12 cellular contexts compared by ENCODE assay signal in the genomic region with DNA sequence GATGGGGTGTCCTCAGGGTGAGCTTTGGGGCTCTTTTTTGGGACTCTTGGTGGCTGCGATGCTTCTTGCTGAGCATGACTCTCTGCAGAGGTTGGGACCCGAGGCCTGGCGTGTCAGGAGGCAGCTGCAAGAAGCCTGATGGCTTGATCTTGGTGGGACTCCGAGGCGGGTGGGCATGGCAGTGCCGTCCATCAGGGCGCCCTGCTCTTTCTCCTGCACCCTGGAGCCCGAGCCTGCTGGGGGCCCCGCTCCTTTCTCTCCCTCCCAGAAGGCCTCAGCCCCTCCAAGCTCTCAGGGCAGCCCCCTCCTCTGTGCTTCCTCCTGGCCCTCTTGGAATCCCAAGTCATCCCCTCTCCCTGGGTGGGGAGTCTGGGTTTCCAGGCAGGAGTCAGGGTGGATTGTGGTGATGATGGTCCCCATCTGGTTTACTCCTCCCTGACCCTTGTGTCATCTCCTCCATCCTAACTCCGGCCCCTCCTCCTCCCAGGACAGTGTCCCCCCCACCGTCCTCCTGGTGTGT.
"Had no signal": no experiment of that assay in that cellular context is flagged by ENCODE, and none has a peak within 500 bp of the region (broad histone marks: within the 10 kb centered on the region; RNA-seq: fewer than 3 reads in every experiment).

No MANE protein-coding gene starts in this region.

- H3K27ac ChIP-seq: ascending aorta, foreskin keratinocyte, neural progenitor cell had no signal

- H3K9ac ChIP-seq: neural progenitor cell had no signal

- ATAC-seq: activated CD8-positive, alpha-beta T cell treated with anti-CD3 and anti-CD28 coated beads for 36 hours; left ventricle myocardium superior; right cardiac atrium; stimulated activated memory B cell treated with anti-CD40 and anti-IgM and Interleukin-4, amounts not matched to agents 10 μg/mL and 1 μg/mL and 100 μg/mL, for 72 hours had no signal

- H3K4me1 ChIP-seq: ascending aorta, foreskin keratinocyte, neural progenitor cell had no signal

- H3K9me3 ChIP-seq: ascending aorta had no signal

- H3K4me3 ChIP-seq: ascending aorta, neural progenitor cell, smooth muscle cell had no signal

- H3K27me3 ChIP-seq: ascending aorta, foreskin keratinocyte, neural progenitor cell had no signal

- DNase-seq: activated CD4-positive, CD25-positive, alpha-beta regulatory T cell treated with anti-CD3 and anti-CD28 coated beads, Interleukin-2, amount 50 U/mL, for 72 hours; activated CD8-positive, alpha-beta T cell treated with anti-CD3 and anti-CD28 coated beads for 36 hours; foreskin keratinocyte; left ventricle myocardium superior; SIG-M5; SW 1271; trophoblast cell had no signal

- H3K36me3 ChIP-seq: ascending aorta, neural progenitor cell had no signal

- H2AFZ ChIP-seq: neural progenitor cell had no signal

- H3K4me2 ChIP-seq: neural progenitor cell, smooth muscle cell had no signal
